ENCODE assay signal across 11 cellular contexts in the genomic region with DNA sequence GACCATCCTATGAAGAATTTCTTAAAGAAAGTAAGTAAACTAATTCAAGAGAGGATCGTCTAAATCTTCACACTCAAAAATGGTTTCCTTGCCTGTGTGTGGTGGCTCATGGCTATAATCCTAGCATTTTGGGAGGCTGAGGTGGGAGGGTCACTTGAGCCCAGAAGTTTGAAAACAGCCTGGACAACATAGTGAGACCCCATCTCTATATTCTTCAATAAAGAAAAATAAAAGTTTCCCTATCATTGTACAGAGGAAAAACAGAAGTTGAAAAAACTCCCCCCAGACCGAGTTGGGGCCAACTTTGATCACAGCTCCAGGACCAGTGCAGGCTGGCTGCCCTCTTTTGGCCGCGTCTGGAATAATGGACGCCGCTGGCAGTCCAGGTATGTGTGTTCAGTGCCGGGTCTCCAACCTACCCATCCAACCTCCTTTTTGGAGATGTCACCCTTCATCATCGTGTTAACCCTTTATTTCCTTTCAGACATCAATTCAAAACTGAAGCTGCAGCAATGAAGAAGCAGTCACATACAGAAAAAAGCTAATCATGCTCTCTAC. TPM values are rescaled to one million over a fixed set of nuclear protein-coding genes. Genes with fewer than 3 reads are reported as not detected.
DNase-seq lines count a peak whose midpoint lies in the region; ATAC-seq and TF ChIP-seq lines count a peak whose summit lies in the region.
"Had no signal": no experiment of that assay in that cellular context is flagged by ENCODE, and none has a peak within 500 bp of the region (broad histone marks: within the 10 kb centered on the region; RNA-seq: fewer than 3 reads in every experiment).

No MANE protein-coding gene starts in this region.

- no peak overlapping the region for H3K4me3 Mint-ChIP-seq in T-helper 1 cell treated with Interleukin-12 subunit alpha and Interleukin-12 subunit beta and Interleukin-4 antibody, amounts not matched to agents 30 μg/mL and 1 μg/mL, for 36 hours
- peak overlapping the region; percentile 32 for H3K4me3 Mint-ChIP-seq in central memory CD8-positive, alpha-beta T cell
- peak overlapping the region; percentile 6 for H3K4me3 Mint-ChIP-seq in progenitor cell of endocrine pancreas (ENCODE audit: low read depth)

- H3K27ac Mint-ChIP-seq in T-helper 1 cell treated with Interleukin-12 subunit alpha and Interleukin-12 subunit beta and Interleukin-4 antibody, amounts not matched to agents 30 μg/mL and 1 μg/mL, for 36 hours, result peak overlapping the region; percentile 13
- H3K27ac Mint-ChIP-seq in central memory CD8-positive, alpha-beta T cell (ENCODE audit: low read depth), result peak overlapping the region; percentile 82
- H3K27ac Mint-ChIP-seq in progenitor cell of endocrine pancreas, result peak overlapping the region; percentile 9

- H3K4me1 Mint-ChIP-seq in T-helper 1 cell treated with Interleukin-12 subunit alpha and Interleukin-12 subunit beta and Interleukin-4 antibody, amounts not matched to agents 30 μg/mL and 1 μg/mL, for 36 hours (ENCODE audit: low read depth), result peaks cover 22% of the 10 kb centered on the region
- H3K4me1 Mint-ChIP-seq in central memory CD8-positive, alpha-beta T cell, result peaks cover 38% of the 10 kb centered on the region
- peaks cover 17% of the 10 kb centered on the region for H3K4me1 Mint-ChIP-seq in progenitor cell of endocrine pancreas (ENCODE audit: low read depth)

- no peaks in the 10 kb centered on the region for H3K9me3 Mint-ChIP-seq in T-helper 1 cell treated with Interleukin-12 subunit alpha and Interleukin-12 subunit beta and Interleukin-4 antibody, amounts not matched to agents 30 μg/mL and 1 μg/mL, for 36 hours
- no peaks in the 10 kb centered on the region for H3K9me3 Mint-ChIP-seq in central memory CD8-positive, alpha-beta T cell
- no peaks in the 10 kb centered on the region for H3K9me3 Mint-ChIP-seq in progenitor cell of endocrine pancreas (ENCODE audit: low read depth)

- peaks cover 64% of the 10 kb centered on the region for H3K36me3 Mint-ChIP-seq in T-helper 1 cell treated with Interleukin-12 subunit alpha and Interleukin-12 subunit beta and Interleukin-4 antibody, amounts not matched to agents 30 μg/mL and 1 μg/mL, for 36 hours (ENCODE audit: low read depth)
- H3K36me3 Mint-ChIP-seq in central memory CD8-positive, alpha-beta T cell (ENCODE audit: insufficient read depth), result peaks cover 62% of the 10 kb centered on the region
- peaks cover 29% of the 10 kb centered on the region for H3K36me3 Mint-ChIP-seq in progenitor cell of endocrine pancreas (ENCODE audit: insufficient read depth)

- TF ChIP-seq CTCF in progenitor cell of endocrine pancreas (IDR thresholded peaks at IDR 0.05; ENCODE audit: unreplicated experiment), result no peak

- ATAC-seq in central memory CD8-positive, alpha-beta T cell (replicated peaks; ENCODE audit: extremely low read depth, poor library complexity, severe bottlenecking), result no peak
- ATAC-seq in GM21825 (IDR thresholded peaks at IDR 0.05; ENCODE audit: unreplicated experiment), result no peak
- ATAC-seq: left colon had no signal

- H3K27me3 Mint-ChIP-seq in T-helper 1 cell treated with Interleukin-12 subunit alpha and Interleukin-12 subunit beta and Interleukin-4 antibody, amounts not matched to agents 30 μg/mL and 1 μg/mL, for 36 hours (ENCODE audit: low read depth), result no peaks in the 10 kb centered on the region
- no peaks in the 10 kb centered on the region for H3K27me3 Mint-ChIP-seq in central memory CD8-positive, alpha-beta T cell
- no peaks in the 10 kb centered on the region for H3K27me3 Mint-ChIP-seq in progenitor cell of endocrine pancreas

- DNase-seq in T-helper 1 cell (no peak), progenitor cell of endocrine pancreas (ENCODE audit: low spot score, unreplicated experiment) (no peak), NCI-H226 (no peak), NCI-H526 treated with DMSO at 0.1 percent for 48 hours (lab: John Stamatoyannopoulos, UW) (no peak)
- no peak for DNase-seq in central memory CD8-positive, alpha-beta T cell (ENCODE audit: low spot score in 2 of 2)
- DNase-seq: activated effector memory CD4-positive, alpha-beta T cell treated with anti-CD3 and anti-CD28 coated beads, Interleukin-2, amount 50 U/mL, for 16 hours; left colon; NCI-H1694 treated with DMSO at 0.1 percent for 48 hours had no signal

TF ChIP-seq in PFSK-1, 5 proteins besides CTCF, POLR2A, EP300 and RAD21:
- TF ChIP-seq, protein P1, sequence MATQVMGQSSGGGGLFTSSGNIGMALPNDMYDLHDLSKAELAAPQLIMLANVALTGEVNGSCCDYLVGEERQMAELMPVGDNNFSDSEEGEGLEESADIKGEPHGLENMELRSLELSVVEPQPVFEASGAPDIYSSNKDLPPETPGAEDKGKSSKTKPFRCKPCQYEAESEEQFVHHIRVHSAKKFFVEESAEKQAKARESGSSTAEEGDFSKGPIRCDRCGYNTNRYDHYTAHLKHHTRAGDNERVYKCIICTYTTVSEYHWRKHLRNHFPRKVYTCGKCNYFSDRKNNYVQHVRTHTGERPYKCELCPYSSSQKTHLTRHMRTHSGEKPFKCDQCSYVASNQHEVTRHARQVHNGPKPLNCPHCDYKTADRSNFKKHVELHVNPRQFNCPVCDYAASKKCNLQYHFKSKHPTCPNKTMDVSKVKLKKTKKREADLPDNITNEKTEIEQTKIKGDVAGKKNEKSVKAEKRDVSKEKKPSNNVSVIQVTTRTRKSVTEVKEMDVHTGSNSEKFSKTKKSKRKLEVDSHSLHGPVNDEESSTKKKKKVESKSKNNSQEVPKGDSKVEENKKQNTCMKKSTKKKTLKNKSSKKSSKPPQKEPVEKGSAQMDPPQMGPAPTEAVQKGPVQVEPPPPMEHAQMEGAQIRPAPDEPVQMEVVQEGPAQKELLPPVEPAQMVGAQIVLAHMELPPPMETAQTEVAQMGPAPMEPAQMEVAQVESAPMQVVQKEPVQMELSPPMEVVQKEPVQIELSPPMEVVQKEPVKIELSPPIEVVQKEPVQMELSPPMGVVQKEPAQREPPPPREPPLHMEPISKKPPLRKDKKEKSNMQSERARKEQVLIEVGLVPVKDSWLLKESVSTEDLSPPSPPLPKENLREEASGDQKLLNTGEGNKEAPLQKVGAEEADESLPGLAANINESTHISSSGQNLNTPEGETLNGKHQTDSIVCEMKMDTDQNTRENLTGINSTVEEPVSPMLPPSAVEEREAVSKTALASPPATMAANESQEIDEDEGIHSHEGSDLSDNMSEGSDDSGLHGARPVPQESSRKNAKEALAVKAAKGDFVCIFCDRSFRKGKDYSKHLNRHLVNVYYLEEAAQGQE (IDR thresholded peaks at IDR 0.05; ENCODE audit: insufficient read depth in 1 of 2, low read depth in 2 of 2, low read length in 2 of 2), result no peak
- no peak for TF ChIP-seq TAF1 (IDR thresholded peaks at IDR 0.05; ENCODE audit: borderline replicate concordance, insufficient read depth, low read length)
- TF ChIP-seq POLR2AphosphoS5 (IDR thresholded peaks at IDR 0.05; ENCODE audit: low read depth, low read length), result peak; percentile 77
- no peak for TF ChIP-seq SIN3A (IDR thresholded peaks at IDR 0.05; ENCODE audit: borderline replicate concordance, insufficient read depth, low read length)

RNA-seq across cellular contexts. Expression of gene RPS25, which starts 3.0 kb away (rescaled TPM):
- polyA plus RNA-seq in PFSK-1 (2012; ENCODE audit: insufficient read length, low read depth), result 1,270 TPM
- total RNA-seq in progenitor cell of endocrine pancreas, result 1,089 and 1,112 TPM in 2 replicates

RNA-seq across cellular contexts. Expression of gene TRAPPC4, which starts 3.4 kb away (rescaled TPM):
- polyA plus RNA-seq in PFSK-1 (2012; ENCODE audit: insufficient read length, low read depth), result 58.4 TPM
- total RNA-seq in progenitor cell of endocrine pancreas, result 60.3 and 60.7 TPM in 2 replicates

RNA-seq across cellular contexts. Expression of gene SLC37A4, which starts 15.5 kb away (rescaled TPM):
- 11.1 TPM for polyA plus RNA-seq in PFSK-1 (2012; ENCODE audit: insufficient read length, low read depth)
- 52.7 and 53.4 TPM in 2 replicates for total RNA-seq in progenitor cell of endocrine pancreas

RNA-seq across cellular contexts. Expression of gene CENATAC, which starts 17.2 kb away (rescaled TPM):
- 4.8 TPM for polyA plus RNA-seq in PFSK-1 (2012; ENCODE audit: insufficient read length, low read depth)
- total RNA-seq in progenitor cell of endocrine pancreas, result 56.5 and 66.6 TPM in 2 replicates

RNA-seq across cellular contexts. Expression of gene HYOU1, which starts 41.9 kb away (rescaled TPM):
- 212 TPM for polyA plus RNA-seq in PFSK-1 (2012; ENCODE audit: insufficient read length, low read depth)
- 196 and 199 TPM in 2 replicates for total RNA-seq in progenitor cell of endocrine pancreas

Comparison
In these comparisons a context has a peak if more than half of its experiments do, and no peak if none do; other contexts are left out.
1. H3K27ac Mint-ChIP-seq: peak in every context shown above with its lines; median percentile 82 in central memory CD8-positive, alpha-beta T cell; 13 in T-helper 1 cell treated with Interleukin-12 subunit alpha and Interleukin-12 subunit beta and Interleukin-4 antibody, amounts not matched to agents 30 μg/mL and 1 μg/mL, for 36 hours; 9 in progenitor cell of endocrine pancreas.